Comparison of ENCODE assay signal across 15 cellular contexts in the genomic region with DNA sequence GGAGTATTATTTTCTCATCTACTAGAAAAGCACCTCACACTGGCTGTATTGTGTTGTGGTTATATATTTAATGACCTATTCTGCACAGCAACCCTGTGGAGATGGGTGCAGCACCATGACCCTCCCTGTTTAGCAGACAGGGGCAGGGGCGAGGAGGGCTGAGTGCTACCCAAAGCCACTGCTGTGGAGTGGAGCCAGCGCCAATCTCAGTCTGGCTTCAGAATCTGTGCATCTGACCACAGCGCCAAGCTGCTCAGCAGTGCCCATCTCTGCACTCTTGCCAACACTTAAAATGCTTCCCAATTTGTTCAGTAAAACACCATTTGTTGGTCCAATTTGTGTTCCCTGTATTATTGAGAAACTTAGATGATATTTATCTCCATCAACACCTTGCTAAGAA.
A peak's percentile ranks its signal among the peaks of the same experiment; 100 is the strongest.
DNase-seq lines count a peak whose midpoint lies in the region; TF ChIP-seq lines count a peak whose summit lies in the region.
"Had no signal": no experiment of that assay in that cellular context is flagged by ENCODE, and none has a peak within 500 bp of the region (broad histone marks: within the 10 kb centered on the region; RNA-seq: fewer than 3 reads in every experiment).

No MANE protein-coding gene starts in this region.

- peaks cover 27% of the 10 kb centered on the region for H3K36me3 Mint-ChIP-seq in osteocyte (ENCODE audit: unreplicated experiment)

- H3K27me3 ChIP-seq in brain microvascular endothelial cell (replicated peaks), result no peaks in the 10 kb centered on the region
- H3K27me3 ChIP-seq: MG63 had no signal

- no peak overlapping the region for H3K27ac ChIP-seq in brain microvascular endothelial cell
- H3K27ac ChIP-seq: HL-60, lower lobe of right lung had no signal

- peak overlapping the region; percentile 88 for H3K27ac Mint-ChIP-seq in osteocyte (ENCODE audit: unreplicated experiment)
- H3K27ac Mint-ChIP-seq: IgD-negative memory B cell had no signal

- no peak overlapping the region for H3K4me3 Mint-ChIP-seq in osteocyte (ENCODE audit: unreplicated experiment)
- H3K4me3 Mint-ChIP-seq: IgD-negative memory B cell had no signal

- TF ChIP-seq CTCF in osteocyte (IDR thresholded peaks at IDR 0.05) (no peak), brain microvascular endothelial cell (IDR thresholded peaks at IDR 0.05; ENCODE audit: low read depth, low read length, missing control alignments) (no peak)

- peaks cover 52% of the 10 kb centered on the region for H3K4me1 Mint-ChIP-seq in osteocyte (ENCODE audit: unreplicated experiment)
- H3K4me1 Mint-ChIP-seq: IgD-negative memory B cell had no signal

- in situ Hi-C loops in brain microvascular endothelial cell (cut with HindIII; ENCODE audit: low pct_ligation_motif_present, low sequenced_read_pairs), result no loop called here

- no peak overlapping the region for H3K4me3 ChIP-seq in brain microvascular endothelial cell (ENCODE audit: low read depth, low read length)
- H3K4me3 ChIP-seq: lower lobe of right lung, MG63 had no signal

- H3K9me3 Mint-ChIP-seq in osteocyte (ENCODE audit: unreplicated experiment), result no peaks in the 10 kb centered on the region
- H3K9me3 Mint-ChIP-seq: IgD-negative memory B cell had no signal

- no peaks in the 10 kb centered on the region for H3K27me3 Mint-ChIP-seq in osteocyte (ENCODE audit: unreplicated experiment)
- H3K27me3 Mint-ChIP-seq: IgD-negative memory B cell had no signal

- DNase-seq in A172 (ENCODE audit: low spot score) (peak; percentile 6), NCI-H146 (lab: John Stamatoyannopoulos, UW) (peak; percentile 62), cerebellar nuclear complex (lab: John Stamatoyannopoulos, UW) (peak; percentile 10 to 45), osteocyte (ENCODE audit: extremely low spot score, unreplicated experiment) (no peak), NCI-H1092 treated with DMSO at 0.1 percent for 48 hours (lab: John Stamatoyannopoulos, UW) (no peak), brain microvascular endothelial cell (no peak)
- DNase-seq in activated CD4-positive, alpha-beta T cell treated with anti-CD3 and anti-CD28 coated beads, Interleukin-2, amount 50 U/mL, for 48 hours, result no peak
- DNase-seq: activated CD4-positive, alpha-beta T cell treated with anti-CD3 and anti-CD28 coated beads for 4 hours; activated naive CD4-positive, alpha-beta T cell treated with anti-CD3 and anti-CD28 coated beads, Interleukin-2, amount 50 U/mL, for 16 hours; hippocampal formation; lower lobe of right lung; MG63; T-helper 1 cell had no signal

- H3K36me3 ChIP-seq in brain microvascular endothelial cell (replicated peaks), result peaks cover 2% of the 10 kb centered on the region

Comparison
In these comparisons a context has a peak if more than half of its experiments do, and no peak if none do; other contexts are left out.
1. DNase-seq: peak in A172 (single experiment), NCI-H146 (single experiment) and cerebellar nuclear complex (2 of 2); none in osteocyte (single experiment), NCI-H1092 treated with DMSO at 0.1 percent for 48 hours (single experiment), activated CD4-positive, alpha-beta T cell treated with anti-CD3 and anti-CD28 coated beads, Interleukin-2, amount 50 U/mL, for 48 hours (0 of 2) and brain microvascular endothelial cell (single experiment).